1 cellular context compared by ENCODE assay signal in the genomic region with DNA sequence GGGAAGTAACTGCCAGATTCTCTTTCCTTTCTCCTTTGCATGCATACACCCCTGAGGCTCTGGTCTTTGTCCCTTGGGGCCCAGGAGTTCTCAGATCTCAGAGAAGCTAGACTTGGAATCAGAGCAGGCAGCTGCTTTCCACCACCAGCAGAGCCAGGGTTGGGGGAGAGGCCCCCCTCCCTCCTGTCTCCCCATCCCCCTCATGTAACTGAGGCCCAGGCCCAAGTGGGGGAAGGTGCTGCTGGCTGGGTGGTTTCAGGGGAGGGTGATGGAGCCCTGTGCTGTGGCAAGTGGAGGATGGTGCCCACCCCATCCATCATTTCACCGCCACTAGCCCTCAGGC.
TF ChIP-seq lines count a peak whose summit lies in the region.

No MANE protein-coding gene starts in this region.

TF ChIP-seq in GM23338, 12 proteins besides CTCF, POLR2A, EP300 and RAD21 (continued from another document):
- TF ChIP-seq STAT1 (IDR thresholded peaks at IDR 0.05; ENCODE audit: unreplicated experiment), result no peak
- TF ChIP-seq ETS1 (IDR thresholded peaks at IDR 0.05), result 0 out of 2 replicates have a peak, but pooled peaks have one; percentile 16
- TF ChIP-seq ZNF331 (CRISPR knock-in tag; IDR thresholded peaks at IDR 0.05; ENCODE audit: low read depth), result no peak
